ENCODE assay signal across 8 cellular contexts in genomic region chr18:59459352-59460059, GRCh38.
DNase-seq lines count a peak whose midpoint lies in the region; ATAC-seq, FAIRE-seq and TF ChIP-seq lines count a peak whose summit lies in the region.

No MANE protein-coding gene starts in this region.

- no peaks in the 10 kb centered on the region for H3K9me3 ChIP-seq in RWPE2 (ENCODE audit: severe bottlenecking)

- H3K27ac Mint-ChIP-seq in activated CD4-positive, alpha-beta memory T cell treated with anti-CD3 and anti-CD28 coated beads, Interleukin-2, amount 10 ng/mL, durations not matched to agents 7 days and 5 days, result no peak overlapping the region
- H3K27ac Mint-ChIP-seq in T-cell, result no peak overlapping the region

- H3K4me1 ChIP-seq in RWPE2 (ENCODE audit: insufficient read depth, poor library complexity, severe bottlenecking), result peaks cover 8% of the 10 kb centered on the region

- H3K4me3 ChIP-seq in RWPE2 (ENCODE audit: severe bottlenecking) (no peak overlapping the region), fibroblast of pulmonary artery (replicated peaks; ENCODE audit: low read depth, low read length) (no peak overlapping the region), retinal pigment epithelial cell (ENCODE audit: low read length) (no peak overlapping the region)

- H3K4me3 Mint-ChIP-seq in activated CD4-positive, alpha-beta memory T cell treated with anti-CD3 and anti-CD28 coated beads, Interleukin-2, amount 10 ng/mL, durations not matched to agents 7 days and 5 days, result no peak overlapping the region
- H3K4me3 Mint-ChIP-seq in T-cell, result no peak overlapping the region

- peak; percentile 100 for FAIRE-seq in D721Med (lab: Jason Lieb, UNC)

- DNase-seq in D721Med (ENCODE audit: insufficient read length, low spot score) (peak; percentile 86), HS-27A (ENCODE audit: low read depth) (peak; percentile 5), RWPE2 (ENCODE audit: low spot score) (no peak), fibroblast of pulmonary artery (ENCODE audit: low read depth) (peak; percentile 80), retinal pigment epithelial cell (ENCODE audit: low read depth) (peak; percentile 25), T-cell (no peak)
- no peak for DNase-seq in activated CD4-positive, alpha-beta memory T cell treated with anti-CD3 and anti-CD28 coated beads, Interleukin-2, amount 10 ng/mL, durations not matched to agents 7 days and 5 days

- ATAC-seq in RWPE2 (ENCODE audit: low read depth), result 0 out of 3 replicates have a peak, but pooled peaks have one; percentile 17
- ATAC-seq in T-cell (replicated peaks in 1 of 4), result no peak
- no peak for ATAC-seq in GM19324 (IDR thresholded peaks at IDR 0.05; ENCODE audit: low FRiP score, unreplicated experiment)

- TF ChIP-seq CTCF in D721Med (IDR thresholded peaks at IDR 0.05; ENCODE audit: insufficient read depth, missing control alignments) (peak; percentile 65), RWPE2 (IDR thresholded peaks at IDR 0.05; ENCODE audit: poor library complexity, severe bottlenecking) (peak; percentile 78), fibroblast of pulmonary artery (IDR thresholded peaks at IDR 0.05; ENCODE audit: low read length, missing control alignments) (peak; percentile 62), retinal pigment epithelial cell (conservative IDR thresholded peaks at IDR 0.05; ENCODE audit: low read depth, low read length) (peak; percentile 63)

- H3K27me3 Mint-ChIP-seq in activated CD4-positive, alpha-beta memory T cell treated with anti-CD3 and anti-CD28 coated beads, Interleukin-2, amount 10 ng/mL, durations not matched to agents 7 days and 5 days, result no peaks in the 10 kb centered on the region
- peaks cover 9% of the 10 kb centered on the region in 2 donors for H3K27me3 Mint-ChIP-seq in T-cell

- POLR2A ChIA-PET in activated CD4-positive, alpha-beta memory T cell treated with anti-CD3 and anti-CD28 coated beads, Interleukin-2, amount 10 ng/mL, durations not matched to agents 7 days and 5 days (lab: Charles Lee), result no interaction called here
- POLR2A ChIA-PET in T-cell (lab: Charles Lee), result no interaction called here

- CTCF ChIA-PET in activated CD4-positive, alpha-beta memory T cell treated with anti-CD3 and anti-CD28 coated beads, Interleukin-2, amount 10 ng/mL, durations not matched to agents 7 days and 5 days (lab: Charles Lee), result interaction anchor here (0.7 to 4.9 kb wide), 11 partner anchors 11 to 1142 kb away, joined by 3 to 47 read pairs (median 3); partner anchors contain the start of gene CCBE1
- CTCF ChIA-PET in T-cell (lab: Charles Lee), result interaction anchor here (0.6 to 2.2 kb wide), 5 partner anchors 10 to 1090 kb away, joined by 3 to 12 read pairs (median 7); no protein-coding TSS in a partner anchor

- H3K27ac ChIP-seq in RWPE2 (ENCODE audit: poor library complexity, severe bottlenecking), result peak overlapping the region; percentile 41

- H3K36me3 ChIP-seq in RWPE2 (ENCODE audit: low read depth), result peaks cover 4% of the 10 kb centered on the region; the same call in 1 of the 2 replicates

- H3K4me1 Mint-ChIP-seq in activated CD4-positive, alpha-beta memory T cell treated with anti-CD3 and anti-CD28 coated beads, Interleukin-2, amount 10 ng/mL, durations not matched to agents 7 days and 5 days, result no peaks in the 10 kb centered on the region
- no peaks in the 10 kb centered on the region for H3K4me1 Mint-ChIP-seq in T-cell

- H3K9me3 Mint-ChIP-seq in activated CD4-positive, alpha-beta memory T cell treated with anti-CD3 and anti-CD28 coated beads, Interleukin-2, amount 10 ng/mL, durations not matched to agents 7 days and 5 days, result no peaks in the 10 kb centered on the region
- H3K9me3 Mint-ChIP-seq in T-cell, result no peaks in the 10 kb centered on the region

- H3K27me3 ChIP-seq in RWPE2 (ENCODE audit: insufficient read depth, poor library complexity, severe bottlenecking), result no peaks in the 10 kb centered on the region

- H3K36me3 Mint-ChIP-seq in activated CD4-positive, alpha-beta memory T cell treated with anti-CD3 and anti-CD28 coated beads, Interleukin-2, amount 10 ng/mL, durations not matched to agents 7 days and 5 days (ENCODE audit: low read depth), result no peaks in the 10 kb centered on the region
- H3K36me3 Mint-ChIP-seq in T-cell, result no peaks in the 10 kb centered on the region

Comparison
In these comparisons a context has a peak if more than half of its experiments do, and no peak if none do; other contexts are left out.
1. DNase-seq: peak in D721Med (single experiment), HS-27A (single experiment), fibroblast of pulmonary artery (single experiment) and retinal pigment epithelial cell (single experiment); none in RWPE2 (single experiment), activated CD4-positive, alpha-beta memory T cell treated with anti-CD3 and anti-CD28 coated beads, Interleukin-2, amount 10 ng/mL, durations not matched to agents 7 days and 5 days (single experiment) and T-cell (0 of 34).
2. Peak in every context shown above with its lines, with median percentiles within 50 percentile points of each other: CTCF ChIP-seq.